Comparison of ENCODE assay signal across 1 cellular context in the genomic region with DNA sequence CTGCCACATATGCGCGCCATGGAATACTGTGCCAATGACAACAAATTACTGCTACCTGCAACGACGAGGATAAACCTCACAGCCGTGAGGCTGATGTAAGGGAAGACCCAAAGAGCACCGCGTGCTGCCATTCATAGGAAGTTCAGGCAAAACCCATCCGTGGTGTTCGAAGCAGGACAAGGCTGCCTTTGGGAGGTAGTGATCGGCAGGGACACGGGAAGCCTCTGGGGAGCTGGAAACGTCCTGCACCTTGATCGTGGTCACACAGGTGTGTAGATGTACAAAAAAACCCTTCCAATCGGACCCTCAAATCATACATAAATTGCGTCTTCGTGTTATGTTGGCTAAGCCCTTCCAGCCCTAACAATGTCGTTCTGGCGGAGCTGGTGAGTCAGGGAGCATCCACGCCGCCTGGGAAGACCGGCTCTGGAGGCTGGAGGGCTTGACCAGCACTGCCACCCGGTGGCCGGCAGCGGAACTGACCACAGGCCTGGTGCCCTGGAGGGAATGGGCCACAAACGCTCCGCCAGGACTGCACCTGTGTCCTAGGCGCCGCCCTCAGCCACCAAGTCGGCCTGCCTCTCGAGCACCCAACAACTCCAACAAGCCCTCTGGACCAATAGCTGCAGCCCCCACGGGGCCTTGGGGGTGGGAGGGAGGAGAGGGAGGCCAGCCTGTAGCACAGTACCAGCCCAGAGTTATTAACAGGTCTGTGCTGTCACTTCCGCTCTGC.
TF ChIP-seq lines count a peak whose summit lies in the region.

No MANE protein-coding gene starts in this region.

TF ChIP-seq in WTC11, 78 proteins besides CTCF, POLR2A, EP300 and RAD21 (continued from another document and continues in another):
- TF ChIP-seq USF2 (CRISPR knock-in tag; IDR thresholded peaks at IDR 0.05) (no peak), ZNF121 (CRISPR knock-in tag; IDR thresholded peaks at IDR 0.05) (no peak), STAT6 (CRISPR knock-in tag; conservative IDR thresholded peaks at IDR 0.05; ENCODE audit: low read depth) (no peak), ATF1 (CRISPR knock-in tag; IDR thresholded peaks at IDR 0.05) (no peak), FOXJ3 (CRISPR knock-in tag; IDR thresholded peaks at IDR 0.05; ENCODE audit: borderline replicate concordance) (no peak), PRRX2 (CRISPR knock-in tag; IDR thresholded peaks at IDR 0.05) (no peak), AFF4 (CRISPR knock-in tag; IDR thresholded peaks at IDR 0.05; ENCODE audit: borderline replicate concordance) (no peak), MYBL2 (CRISPR knock-in tag; IDR thresholded peaks at IDR 0.05) (no peak), ERG (CRISPR knock-in tag; IDR thresholded peaks at IDR 0.05) (no peak), NFE2L1 (CRISPR knock-in tag; IDR thresholded peaks at IDR 0.05) (no peak), HMGXB4 (CRISPR knock-in tag; IDR thresholded peaks at IDR 0.05) (peak; percentile 82), SMAD4 (CRISPR knock-in tag; IDR thresholded peaks at IDR 0.05) (0 out of 2 replicates have a peak, but pooled peaks have one; percentile 32), HMGA2 (CRISPR knock-in tag; IDR thresholded peaks at IDR 0.05) (no peak), ZNF671 (CRISPR knock-in tag; IDR thresholded peaks at IDR 0.05) (no peak), ZNF396 (CRISPR knock-in tag; IDR thresholded peaks at IDR 0.05; ENCODE audit: borderline replicate concordance) (no peak), ZNF219 (CRISPR knock-in tag; IDR thresholded peaks at IDR 0.05; ENCODE audit: borderline replicate concordance) (no peak), CREM (CRISPR knock-in tag; IDR thresholded peaks at IDR 0.05) (no peak), GRHL2 (CRISPR knock-in tag; IDR thresholded peaks at IDR 0.05; ENCODE audit: insufficient replicate concordance, severe bottlenecking) (no peak)
- TF ChIP-seq, protein P1, sequence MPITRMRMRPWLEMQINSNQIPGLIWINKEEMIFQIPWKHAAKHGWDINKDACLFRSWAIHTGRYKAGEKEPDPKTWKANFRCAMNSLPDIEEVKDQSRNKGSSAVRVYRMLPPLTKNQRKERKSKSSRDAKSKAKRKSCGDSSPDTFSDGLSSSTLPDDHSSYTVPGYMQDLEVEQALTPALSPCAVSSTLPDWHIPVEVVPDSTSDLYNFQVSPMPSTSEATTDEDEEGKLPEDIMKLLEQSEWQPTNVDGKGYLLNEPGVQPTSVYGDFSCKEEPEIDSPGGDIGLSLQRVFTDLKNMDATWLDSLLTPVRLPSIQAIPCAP (CRISPR knock-in tag; IDR thresholded peaks at IDR 0.05): 0 out of 2 replicates have a peak, but pooled peaks have one; percentile 51
- TF ChIP-seq, protein P2, sequence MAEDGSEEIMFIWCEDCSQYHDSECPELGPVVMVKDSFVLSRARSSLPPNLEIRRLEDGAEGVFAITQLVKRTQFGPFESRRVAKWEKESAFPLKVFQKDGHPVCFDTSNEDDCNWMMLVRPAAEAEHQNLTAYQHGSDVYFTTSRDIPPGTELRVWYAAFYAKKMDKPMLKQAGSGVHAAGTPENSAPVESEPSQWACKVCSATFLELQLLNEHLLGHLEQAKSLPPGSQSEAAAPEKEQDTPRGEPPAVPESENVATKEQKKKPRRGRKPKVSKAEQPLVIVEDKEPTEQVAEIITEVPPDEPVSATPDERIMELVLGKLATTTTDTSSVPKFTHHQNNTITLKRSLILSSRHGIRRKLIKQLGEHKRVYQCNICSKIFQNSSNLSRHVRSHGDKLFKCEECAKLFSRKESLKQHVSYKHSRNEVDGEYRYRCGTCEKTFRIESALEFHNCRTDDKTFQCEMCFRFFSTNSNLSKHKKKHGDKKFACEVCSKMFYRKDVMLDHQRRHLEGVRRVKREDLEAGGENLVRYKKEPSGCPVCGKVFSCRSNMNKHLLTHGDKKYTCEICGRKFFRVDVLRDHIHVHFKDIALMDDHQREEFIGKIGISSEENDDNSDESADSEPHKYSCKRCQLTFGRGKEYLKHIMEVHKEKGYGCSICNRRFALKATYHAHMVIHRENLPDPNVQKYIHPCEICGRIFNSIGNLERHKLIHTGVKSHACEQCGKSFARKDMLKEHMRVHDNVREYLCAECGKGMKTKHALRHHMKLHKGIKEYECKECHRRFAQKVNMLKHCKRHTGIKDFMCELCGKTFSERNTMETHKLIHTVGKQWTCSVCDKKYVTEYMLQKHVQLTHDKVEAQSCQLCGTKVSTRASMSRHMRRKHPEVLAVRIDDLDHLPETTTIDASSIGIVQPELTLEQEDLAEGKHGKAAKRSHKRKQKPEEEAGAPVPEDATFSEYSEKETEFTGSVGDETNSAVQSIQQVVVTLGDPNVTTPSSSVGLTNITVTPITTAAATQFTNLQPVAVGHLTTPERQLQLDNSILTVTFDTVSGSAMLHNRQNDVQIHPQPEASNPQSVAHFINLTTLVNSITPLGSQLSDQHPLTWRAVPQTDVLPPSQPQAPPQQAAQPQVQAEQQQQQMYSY (CRISPR knock-in tag; IDR thresholded peaks at IDR 0.05): no peak
- TF ChIP-seq, protein P3, sequence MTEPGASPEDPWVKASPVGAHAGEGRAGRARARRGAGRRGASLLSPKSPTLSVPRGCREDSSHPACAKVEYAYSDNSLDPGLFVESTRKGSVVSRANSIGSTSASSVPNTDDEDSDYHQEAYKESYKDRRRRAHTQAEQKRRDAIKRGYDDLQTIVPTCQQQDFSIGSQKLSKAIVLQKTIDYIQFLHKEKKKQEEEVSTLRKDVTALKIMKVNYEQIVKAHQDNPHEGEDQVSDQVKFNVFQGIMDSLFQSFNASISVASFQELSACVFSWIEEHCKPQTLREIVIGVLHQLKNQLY (CRISPR knock-in tag; IDR thresholded peaks at IDR 0.05): no peak
- TF ChIP-seq, protein P4, sequence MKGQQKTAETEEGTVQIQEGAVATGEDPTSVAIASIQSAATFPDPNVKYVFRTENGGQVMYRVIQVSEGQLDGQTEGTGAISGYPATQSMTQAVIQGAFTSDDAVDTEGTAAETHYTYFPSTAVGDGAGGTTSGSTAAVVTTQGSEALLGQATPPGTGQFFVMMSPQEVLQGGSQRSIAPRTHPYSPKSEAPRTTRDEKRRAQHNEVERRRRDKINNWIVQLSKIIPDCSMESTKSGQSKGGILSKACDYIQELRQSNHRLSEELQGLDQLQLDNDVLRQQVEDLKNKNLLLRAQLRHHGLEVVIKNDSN (CRISPR knock-in tag; IDR thresholded peaks at IDR 0.05): peak; percentile 32; the same call in 1 of the 2 replicates
- TF ChIP-seq, protein P5, sequence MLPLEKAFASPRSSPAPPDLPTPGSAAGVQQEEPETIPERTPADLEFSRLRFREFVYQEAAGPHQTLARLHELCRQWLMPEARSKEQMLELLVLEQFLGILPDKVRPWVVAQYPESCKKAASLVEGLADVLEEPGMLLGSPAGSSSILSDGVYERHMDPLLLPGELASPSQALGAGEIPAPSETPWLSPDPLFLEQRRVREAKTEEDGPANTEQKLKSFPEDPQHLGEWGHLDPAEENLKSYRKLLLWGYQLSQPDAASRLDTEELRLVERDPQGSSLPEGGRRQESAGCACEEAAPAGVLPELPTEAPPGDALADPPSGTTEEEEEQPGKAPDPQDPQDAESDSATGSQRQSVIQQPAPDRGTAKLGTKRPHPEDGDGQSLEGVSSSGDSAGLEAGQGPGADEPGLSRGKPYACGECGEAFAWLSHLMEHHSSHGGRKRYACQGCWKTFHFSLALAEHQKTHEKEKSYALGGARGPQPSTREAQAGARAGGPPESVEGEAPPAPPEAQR (CRISPR knock-in tag; IDR thresholded peaks at IDR 0.05): no peak
- TF ChIP-seq, protein P6, sequence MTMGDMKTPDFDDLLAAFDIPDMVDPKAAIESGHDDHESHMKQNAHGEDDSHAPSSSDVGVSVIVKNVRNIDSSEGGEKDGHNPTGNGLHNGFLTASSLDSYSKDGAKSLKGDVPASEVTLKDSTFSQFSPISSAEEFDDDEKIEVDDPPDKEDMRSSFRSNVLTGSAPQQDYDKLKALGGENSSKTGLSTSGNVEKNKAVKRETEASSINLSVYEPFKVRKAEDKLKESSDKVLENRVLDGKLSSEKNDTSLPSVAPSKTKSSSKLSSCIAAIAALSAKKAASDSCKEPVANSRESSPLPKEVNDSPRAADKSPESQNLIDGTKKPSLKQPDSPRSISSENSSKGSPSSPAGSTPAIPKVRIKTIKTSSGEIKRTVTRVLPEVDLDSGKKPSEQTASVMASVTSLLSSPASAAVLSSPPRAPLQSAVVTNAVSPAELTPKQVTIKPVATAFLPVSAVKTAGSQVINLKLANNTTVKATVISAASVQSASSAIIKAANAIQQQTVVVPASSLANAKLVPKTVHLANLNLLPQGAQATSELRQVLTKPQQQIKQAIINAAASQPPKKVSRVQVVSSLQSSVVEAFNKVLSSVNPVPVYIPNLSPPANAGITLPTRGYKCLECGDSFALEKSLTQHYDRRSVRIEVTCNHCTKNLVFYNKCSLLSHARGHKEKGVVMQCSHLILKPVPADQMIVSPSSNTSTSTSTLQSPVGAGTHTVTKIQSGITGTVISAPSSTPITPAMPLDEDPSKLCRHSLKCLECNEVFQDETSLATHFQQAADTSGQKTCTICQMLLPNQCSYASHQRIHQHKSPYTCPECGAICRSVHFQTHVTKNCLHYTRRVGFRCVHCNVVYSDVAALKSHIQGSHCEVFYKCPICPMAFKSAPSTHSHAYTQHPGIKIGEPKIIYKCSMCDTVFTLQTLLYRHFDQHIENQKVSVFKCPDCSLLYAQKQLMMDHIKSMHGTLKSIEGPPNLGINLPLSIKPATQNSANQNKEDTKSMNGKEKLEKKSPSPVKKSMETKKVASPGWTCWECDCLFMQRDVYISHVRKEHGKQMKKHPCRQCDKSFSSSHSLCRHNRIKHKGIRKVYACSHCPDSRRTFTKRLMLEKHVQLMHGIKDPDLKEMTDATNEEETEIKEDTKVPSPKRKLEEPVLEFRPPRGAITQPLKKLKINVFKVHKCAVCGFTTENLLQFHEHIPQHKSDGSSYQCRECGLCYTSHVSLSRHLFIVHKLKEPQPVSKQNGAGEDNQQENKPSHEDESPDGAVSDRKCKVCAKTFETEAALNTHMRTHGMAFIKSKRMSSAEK (CRISPR knock-in tag; IDR thresholded peaks at IDR 0.05; ENCODE audit: borderline replicate concordance): no peak
